Comparison of ENCODE assay signal across 34 cellular contexts in the genomic region with DNA sequence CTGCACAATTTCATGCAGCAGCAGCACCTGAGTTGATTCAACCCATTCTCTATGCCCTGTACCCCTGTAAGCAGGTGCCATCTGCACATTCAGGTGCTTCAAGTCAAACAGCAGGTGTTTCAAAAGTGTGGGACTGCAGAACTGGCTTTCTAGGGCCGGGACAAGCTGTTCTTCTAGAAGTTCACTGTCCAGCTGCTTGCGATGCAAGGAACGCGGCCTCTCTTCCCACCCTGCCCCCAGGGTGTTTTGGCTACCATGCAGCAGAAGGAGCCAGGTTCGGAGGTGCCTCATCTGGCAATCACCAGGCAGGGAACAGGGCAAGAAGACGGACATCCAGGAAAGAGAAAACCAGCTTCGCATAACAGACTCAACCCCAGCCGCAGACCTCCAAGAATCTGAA. TPM values are rescaled to one million over a fixed set of nuclear protein-coding genes. Genes with fewer than 3 reads are reported as not detected.
"Had no signal": no experiment of that assay in that cellular context is flagged by ENCODE, and none has a peak within 500 bp of the region (broad histone marks: within the 10 kb centered on the region; RNA-seq: fewer than 3 reads in every experiment).

No MANE protein-coding gene starts in this region.

- H3K27ac Mint-ChIP-seq: activated naive CD4-positive, alpha-beta T cell treated with anti-CD3 and anti-CD28 coated beads, Interleukin-2, amount 10 ng/mL, durations not matched to agents 7 days and 5 days; activated naive CD8-positive, alpha-beta T cell treated with anti-CD3 and anti-CD28 coated beads, Interleukin-2, amount 10 ng/mL, durations not matched to agents 7 days and 5 days; brain; effector memory CD8-positive, alpha-beta T cell; immature natural killer cell; natural killer cell; neural progenitor cell; stimulated activated memory B cell treated with anti-CD40 and anti-IgM and Interleukin-4, amounts not matched to agents 10 μg/mL and 1 μg/mL and 100 μg/mL, for 72 hours had no signal

- H3K27me3 Mint-ChIP-seq: activated naive CD4-positive, alpha-beta T cell treated with anti-CD3 and anti-CD28 coated beads, Interleukin-2, amount 10 ng/mL, durations not matched to agents 7 days and 5 days; activated naive CD8-positive, alpha-beta T cell treated with anti-CD3 and anti-CD28 coated beads, Interleukin-2, amount 10 ng/mL, durations not matched to agents 7 days and 5 days; stimulated activated memory B cell treated with anti-CD40 and anti-IgM and Interleukin-4, amounts not matched to agents 10 μg/mL and 1 μg/mL and 100 μg/mL, for 72 hours had no signal

- H2AFZ ChIP-seq: neural progenitor cell had no signal

- H3K4me1 Mint-ChIP-seq: activated naive CD4-positive, alpha-beta T cell treated with anti-CD3 and anti-CD28 coated beads, Interleukin-2, amount 10 ng/mL, durations not matched to agents 7 days and 5 days; activated naive CD8-positive, alpha-beta T cell treated with anti-CD3 and anti-CD28 coated beads, Interleukin-2, amount 10 ng/mL, durations not matched to agents 7 days and 5 days; immature natural killer cell; natural killer cell; stimulated activated memory B cell treated with anti-CD40 and anti-IgM and Interleukin-4, amounts not matched to agents 10 μg/mL and 1 μg/mL and 100 μg/mL, for 72 hours had no signal

- H3K9me3 ChIP-seq: ascending aorta, right atrium auricular region, thyroid gland had no signal

- H3K27me3 ChIP-seq: ascending aorta, right atrium auricular region, stomach, thyroid gland, upper lobe of left lung had no signal

- ATAC-seq: effector memory CD8-positive, alpha-beta T cell; gastroesophageal sphincter; heart left ventricle; natural killer cell; stimulated activated memory B cell treated with anti-CD40 and anti-IgM and Interleukin-4, amounts not matched to agents 10 μg/mL and 1 μg/mL and 100 μg/mL, for 72 hours had no signal

- H3K4me1 ChIP-seq: ascending aorta, gastroesophageal sphincter, heart left ventricle, right atrium auricular region, stomach, thyroid gland, upper lobe of left lung had no signal

- H3K36me3 ChIP-seq: ascending aorta, cardiac muscle cell, gastroesophageal sphincter, heart left ventricle, neural progenitor cell, right atrium auricular region, stomach, thyroid gland, upper lobe of left lung had no signal

- H3K4me2 ChIP-seq: neural progenitor cell, smooth muscle cell had no signal

- H3K36me3 Mint-ChIP-seq: activated naive CD4-positive, alpha-beta T cell treated with anti-CD3 and anti-CD28 coated beads, Interleukin-2, amount 10 ng/mL, durations not matched to agents 7 days and 5 days; activated naive CD8-positive, alpha-beta T cell treated with anti-CD3 and anti-CD28 coated beads, Interleukin-2, amount 10 ng/mL, durations not matched to agents 7 days and 5 days; brain; immature natural killer cell; natural killer cell; stimulated activated memory B cell treated with anti-CD40 and anti-IgM and Interleukin-4, amounts not matched to agents 10 μg/mL and 1 μg/mL and 100 μg/mL, for 72 hours had no signal

- H3K4me3 Mint-ChIP-seq: activated naive CD4-positive, alpha-beta T cell treated with anti-CD3 and anti-CD28 coated beads, Interleukin-2, amount 10 ng/mL, durations not matched to agents 7 days and 5 days; activated naive CD8-positive, alpha-beta T cell treated with anti-CD3 and anti-CD28 coated beads, Interleukin-2, amount 10 ng/mL, durations not matched to agents 7 days and 5 days; brain; effector memory CD8-positive, alpha-beta T cell; immature natural killer cell; natural killer cell; neural progenitor cell; stimulated activated memory B cell treated with anti-CD40 and anti-IgM and Interleukin-4, amounts not matched to agents 10 μg/mL and 1 μg/mL and 100 μg/mL, for 72 hours had no signal

- H3K9me3 Mint-ChIP-seq: natural killer cell had no signal

- H3K27ac ChIP-seq: ascending aorta, cardiac muscle cell, gastroesophageal sphincter, heart left ventricle, neural progenitor cell, right atrium auricular region, stomach, thyroid gland, upper lobe of left lung, VCaP had no signal

- DNase-seq: activated CD4-positive, alpha-beta T cell treated with anti-CD3 and anti-CD28 coated beads for 4 hours; activated CD4-positive, alpha-beta T cell treated with anti-CD3 and anti-CD28 coated beads, Interleukin-2, amount 50 U/mL, for 4 hours; activated CD8-positive, alpha-beta memory T cell treated with anti-CD3 and anti-CD28 coated beads for 24 hours; activated gamma-delta T cell; activated naive CD4-positive, alpha-beta T cell treated with anti-CD3 and anti-CD28 coated beads, Interleukin-2, amount 10 ng/mL, durations not matched to agents 7 days and 5 days; activated naive CD8-positive, alpha-beta T cell treated with anti-CD3 and anti-CD28 coated beads, Interleukin-2, amount 10 ng/mL, durations not matched to agents 7 days and 5 days; cortex of kidney; effector memory CD8-positive, alpha-beta T cell; erythroblast; heart left ventricle; hypothalamus; immature natural killer cell; mesenchymal stem cell; natural killer cell; stimulated activated CD4-positive, alpha-beta T cell treated with anti-CD3 and anti-CD28 coated beads, Interleukin-1b, Interleukin-23, amount 100 ng/mL, for 48 hours; stimulated activated CD4-positive, alpha-beta T cell treated with anti-CD3 and anti-CD28 coated beads, Interleukin-4, amount 100 ng/mL, for 4 hours; stimulated activated CD8-positive, alpha-beta memory T cell treated with anti-CD3 and anti-CD28 coated beads, Interleukin-4, amount 100 ng/mL, for 48 hours; stomach; thyroid gland; upper lobe of left lung had no signal

- H3K9ac ChIP-seq: neural progenitor cell had no signal

- H3K4me3 ChIP-seq: ascending aorta, cardiac muscle cell, gastroesophageal sphincter, heart left ventricle, neural progenitor cell, right atrium auricular region, smooth muscle cell, stomach, thyroid gland, upper lobe of left lung had no signal

RNA-seq across cellular contexts. Expression of gene TMEM132D, which starts 35.3 kb away (rescaled TPM):
- total RNA-seq: activated naive CD8-positive, alpha-beta T cell treated with anti-CD3 and anti-CD28 coated beads, Interleukin-2, amount 10 ng/mL, durations not matched to agents 7 days and 5 days; ascending aorta; fibroblast of lung; fibroblast of villous mesenchyme; heart left ventricle; lower leg skin; natural killer cell; omental fat pad; pulmonary artery endothelial cell; right atrium auricular region; smooth muscle cell; thyroid gland had no signal
- polyA plus RNA-seq: cardiac muscle cell, fibroblast of lung, heart left ventricle, smooth muscle cell, stomach had no signal
